In genomic region chr1:95117207-95118018, GRCh38 we compare ENCODE assay signal across 8 cellular contexts. TPM values are rescaled to one million over a fixed set of nuclear protein-coding genes. Genes with fewer than 3 reads are reported as not detected.
DNase-seq lines count a peak whose midpoint lies in the region; ATAC-seq and TF ChIP-seq lines count a peak whose summit lies in the region.

TLCD4 (plus strand) TSS chr1:95117355; CDS start chr1:95143902, 26,547 bp downstream.

- H2AFZ ChIP-seq in HCT116 (ENCODE audit: low read depth, low read length, poor library complexity, severe bottlenecking), result peak within 1 kb of the TSS; percentile 81

- DNase-seq in HCT116 (ENCODE audit: low read depth, low spot score) (peak; percentile 35), NAMALWA (ENCODE audit: low spot score) (peak; percentile 34), WERI-Rb-1 (peak; percentile 60), kidney epithelial cell (ENCODE audit: low read depth) (no peak)
- DNase-seq in central memory CD4-positive, alpha-beta T cell, result peak; percentile 40
- peak; percentile 19 to 21 for DNase-seq in stimulated activated CD4-positive, alpha-beta T cell treated with anti-CD3 and anti-CD28 coated beads, Interleukin-1b, Interleukin-23, amount 100 ng/mL, for 4 hours (ENCODE audit: low read depth in 2 of 2)
- DNase-seq in effector CD8-positive, alpha-beta T cell (lab: John Stamatoyannopoulos, UW), result no peak

- H3K36me3 ChIP-seq in ES-I3 (ENCODE audit: insufficient read depth, low read length) (no peaks in the 10 kb centered on the region), HCT116 (ENCODE audit: control insufficient read depth in 1 of 2, insufficient read depth in 2 of 2, low read length in 2 of 2) (no peaks in the 10 kb centered on the region), WERI-Rb-1 (no peaks in the 10 kb centered on the region), kidney epithelial cell (ENCODE audit: control insufficient read depth, insufficient read depth, low read length) (no peaks in the 10 kb centered on the region)

- no peaks in the 10 kb centered on the region for H3K9me3 ChIP-seq in ES-I3 (ENCODE audit: control insufficient read depth, insufficient read depth, low read length)
- H3K9me3 ChIP-seq in HCT116 (ENCODE audit: control insufficient read depth in 1 of 2, insufficient read depth in 1 of 2, low read depth in 1 of 2, low read length in 2 of 2), result no peaks in the 10 kb centered on the region
- H3K9me3 ChIP-seq in WERI-Rb-1 (ENCODE audit: severe bottlenecking), result no peaks in the 10 kb centered on the region

- peak; percentile 89 for ATAC-seq in HCT116

- intact Hi-C loops in HCT116 (cut with micrococcal nuclease), result no loop called here

- peaks cover 5% of the 10 kb centered on the region; the same call in 1 of the 2 replicates for H3K79me2 ChIP-seq in HCT116 (ENCODE audit: insufficient read depth, low read length)

- H4K20me1 ChIP-seq in HCT116 (ENCODE audit: insufficient read depth), result no peaks in the 10 kb centered on the region

- CTCF ChIA-PET in HCT116 (lab: Charles Lee), result interaction anchor here (0.7 to 1.8 kb wide), 6 partner anchors 26 to 263 kb away, joined by 3 to 8 read pairs (median 5); partner anchors contain the start of genes ALG14 and RWDD3

- no peaks in the 10 kb centered on the region for H3K9me2 ChIP-seq in HCT116 (ENCODE audit: insufficient read depth)

- POLR2A ChIA-PET in HCT116 (lab: Charles Lee), result interaction anchor here (1.1 kb wide), 1 partner anchor 15 kb away, joined by 3 read pairs; no protein-coding TSS in a partner anchor

- TF ChIP-seq CTCF in HCT116 (IDR thresholded peaks at IDR 0.05 in 2 of 3, conservative IDR thresholded peaks at IDR 0.05 in 1 of 3; ENCODE audit: borderline replicate concordance in 1 of 3, insufficient read depth in 1 of 3, low read depth in 2 of 3, low read length in 2 of 3), result no peak
- TF ChIP-seq CTCF in WERI-Rb-1 (IDR thresholded peaks at IDR 0.05; ENCODE audit: low read depth, low read length), result no peak
- TF ChIP-seq CTCF in kidney epithelial cell (IDR thresholded peaks at IDR 0.05; ENCODE audit: insufficient read depth, low read length, poor library complexity, severe bottlenecking), result no peak

- H3K27ac ChIP-seq in HCT116 (ENCODE audit: low read depth, low read length) (peak within 1 kb of the TSS; percentile 79), WERI-Rb-1 (peak within 1 kb of the TSS; percentile 65)

- H3K27me3 ChIP-seq in HCT116 (ENCODE audit: insufficient read depth, low read length), result no peaks in the 10 kb centered on the region
- H3K27me3 ChIP-seq in WERI-Rb-1 (ENCODE audit: insufficient read depth, low read depth, severe bottlenecking), result no peaks in the 10 kb centered on the region
- no peaks in the 10 kb centered on the region for H3K27me3 ChIP-seq in kidney epithelial cell (ENCODE audit: control insufficient read depth, insufficient read depth, low read length)

- H3K9ac ChIP-seq in ES-I3 (ENCODE audit: low read depth, low read length), result peak within 1 kb of the TSS; percentile 91
- H3K9ac ChIP-seq in HCT116 (ENCODE audit: low read length), result peak within 1 kb of the TSS; percentile 63

- H3K4me1 ChIP-seq in ES-I3 (ENCODE audit: insufficient read depth, low read length) (no peaks in the 10 kb centered on the region), HCT116 (ENCODE audit: control insufficient read depth in 1 of 2, insufficient read depth in 2 of 2, low read length in 2 of 2) (peaks cover 7 to 18% of the 10 kb centered on the region in 2 experiments; a peak in 3 of 4 replicates)

- RAD21 ChIA-PET in HCT116 (lab: Charles Lee; ENCODE audit: low non-redundant PET in 1 of 2, low total read pairs in 2 of 2, uncharacterized antibody in 2 of 2, unreplicated experiment in 2 of 2), result interaction anchor here (0.6 to 1.0 kb wide), 3 partner anchors 115 to 139 kb away, joined by 3 to 8 read pairs (median 3); partner anchors contain the start of gene RWDD3 (in 1 of the 2)

- no TSS peak for BruUV-seq in HCT116 (replicated peaks; lab: Mats Ljungman, UMichigan)

- no peak for TF ChIP-seq POLR2A in HCT116 (IDR thresholded peaks at IDR 0.05; ENCODE audit: borderline replicate concordance, extremely low read depth, insufficient read depth, insufficient read length)

- H3K4me3 ChIP-seq in HCT116 (replicated peaks in 1 of 2; ENCODE audit: low read depth in 1 of 2, low read length in 2 of 2) (peak within 1 kb of the TSS; percentile 71 to 76), WERI-Rb-1 (ENCODE audit: low read depth, low read length) (peak within 1 kb of the TSS; percentile 86), kidney epithelial cell (ENCODE audit: low read depth, low read length) (peak within 1 kb of the TSS; percentile 78)

- TF ChIP-seq RAD21 in HCT116 (IDR thresholded peaks at IDR 0.05; ENCODE audit: low read depth), result no peak

- H3K4me2 ChIP-seq in HCT116 (ENCODE audit: low read length), result peak within 1 kb of the TSS; percentile 82

TF ChIP-seq in HCT116, 20 proteins besides CTCF, POLR2A, EP300 and RAD21:
- TF ChIP-seq ZFX (IDR thresholded peaks at IDR 0.05), result peak; percentile 78
- no peak for TF ChIP-seq FOSL1 (IDR thresholded peaks at IDR 0.05; ENCODE audit: low read depth)
- no peak for TF ChIP-seq ELF1 (IDR thresholded peaks at IDR 0.05; ENCODE audit: borderline replicate concordance, low read depth)
- TF ChIP-seq ATF3 (IDR thresholded peaks at IDR 0.05), result no peak
- no peak for TF ChIP-seq REST (IDR thresholded peaks at IDR 0.05; ENCODE audit: low read depth)
- TF ChIP-seq SIN3A (IDR thresholded peaks at IDR 0.05; ENCODE audit: low read depth), result no peak; the same call in 1 of the 2 replicates
- no peak for TF ChIP-seq TCF7L2 (IDR thresholded peaks at IDR 0.05; ENCODE audit: borderline replicate concordance, extremely low read depth, insufficient read depth, insufficient read length)
- TF ChIP-seq POLR2AphosphoS5 (IDR thresholded peaks at IDR 0.05; ENCODE audit: low read depth, low read length), result peak; percentile 61; the same call in 1 of the 2 replicates
- TF ChIP-seq ZNF274 (IDR thresholded peaks at IDR 0.05; ENCODE audit: low read depth, low read length), result no peak
- no peak for TF ChIP-seq ZBTB33 (IDR thresholded peaks at IDR 0.05; ENCODE audit: extremely low read depth, insufficient replicate concordance, low read length)
- TF ChIP-seq YY1 (IDR thresholded peaks at IDR 0.05; ENCODE audit: extremely low read depth, insufficient replicate concordance, low read depth, low read length), result no peak
- no peak for TF ChIP-seq MAX (IDR thresholded peaks at IDR 0.05)
- TF ChIP-seq EGR1 (IDR thresholded peaks at IDR 0.05; ENCODE audit: low read depth), result peak; percentile 27

RNA-seq across cellular contexts. Expression of gene TLCD4, which starts in this region (rescaled TPM):
- total RNA-seq in HCT116 (2021; ENCODE audit: unreplicated experiment) (12.1 TPM), kidney epithelial cell (3.0 and 4.0 TPM in 2 replicates)
- polyA plus RNA-seq in HCT116 (2012), result 1.1 and 1.8 TPM in 2 replicates

Comparison
In these comparisons a context has a peak if more than half of its experiments do, and no peak if none do; other contexts are left out.
1. DNase-seq: peak in HCT116 (single experiment), NAMALWA (single experiment), WERI-Rb-1 (single experiment), central memory CD4-positive, alpha-beta T cell (single experiment) and stimulated activated CD4-positive, alpha-beta T cell treated with anti-CD3 and anti-CD28 coated beads, Interleukin-1b, Interleukin-23, amount 100 ng/mL, for 4 hours (2 of 2); none in kidney epithelial cell (single experiment) and effector CD8-positive, alpha-beta T cell (single experiment).
2. Peak in every context shown above with its lines, with median percentiles within 50 percentile points of each other: H3K4me3 ChIP-seq.